In genomic region chr11:27847496-27847895, GRCh38 we compare ENCODE assay signal across 23 cellular contexts.
A peak's percentile ranks its signal among the peaks of the same experiment; 100 is the strongest.
DNase-seq lines count a peak whose midpoint lies in the region; ATAC-seq and TF ChIP-seq lines count a peak whose summit lies in the region.
"Had no signal": no experiment of that assay in that cellular context is flagged by ENCODE, and none has a peak within 500 bp of the region (broad histone marks: within the 10 kb centered on the region; RNA-seq: fewer than 3 reads in every experiment).

No MANE protein-coding gene starts in this region.

- DNase-seq in right cardiac atrium (peak in 1 of 3 donors; percentile 48), heart left ventricle (no peak), body of pancreas (no peak), medulla oblongata (ENCODE audit: extremely low spot score) (peak; percentile 48)
- DNase-seq in central memory CD4-positive, alpha-beta T cell, result no peak
- DNase-seq: 8988T, DMS53, GF-D8, HCEC 1CT, KBM-7, MM.1S, NCI-H1048, NCI-H1417 treated with DMSO at 0.1 percent for 48 hours, NCI-H187 treated with DMSO at 0.1 percent for 48 hours, NCI-H2107, NCI-H510A treated with DMSO at 0.1 percent for 48 hours, NCI-H748 treated with DMSO at 0.1 percent for 48 hours, PC-9 had no signal

- TF ChIP-seq POLR2A in heart left ventricle (IDR thresholded peaks at IDR 0.05), result no peak
- TF ChIP-seq POLR2A in body of pancreas (IDR thresholded peaks at IDR 0.05), result no peak
- TF ChIP-seq POLR2A in gastroesophageal sphincter (IDR thresholded peaks at IDR 0.05), result no peak

- H3K27me3 ChIP-seq in right cardiac atrium (ENCODE audit: control insufficient read depth, insufficient read depth), result no peaks in the 10 kb centered on the region
- no peaks in the 10 kb centered on the region for H3K27me3 ChIP-seq in heart left ventricle
- H3K27me3 ChIP-seq in body of pancreas, result no peaks in the 10 kb centered on the region
- no peaks in the 10 kb centered on the region for H3K27me3 ChIP-seq in gastroesophageal sphincter

- TF ChIP-seq CTCF in heart left ventricle (IDR thresholded peaks at IDR 0.05) (no peak), body of pancreas (IDR thresholded peaks at IDR 0.05) (no peak), gastroesophageal sphincter (IDR thresholded peaks at IDR 0.05) (no peak)

- peak in 1 of 2 donors; percentile 79 for ATAC-seq in right cardiac atrium
- ATAC-seq in heart left ventricle, result no peak
- no peak for ATAC-seq in body of pancreas
- ATAC-seq in gastroesophageal sphincter, result no peak
- no peak for ATAC-seq in GM18511 (IDR thresholded peaks at IDR 0.05; ENCODE audit: unreplicated experiment)
- ATAC-seq: GM23338, HepG2 had no signal

- TF ChIP-seq EP300 in gastroesophageal sphincter (IDR thresholded peaks at IDR 0.05), result no peak

- H3K9me3 ChIP-seq in right cardiac atrium (ENCODE audit: control insufficient read depth, low read length) (peaks cover 2% of the 10 kb centered on the region), heart left ventricle (peaks cover 0 to 5% (median 0%) of the 10 kb centered on the region in 12 donors), body of pancreas (no peaks in the 10 kb centered on the region), gastroesophageal sphincter (peaks cover 0 to 4% (median 0%) of the 10 kb centered on the region in 3 donors)

- H3K4me3 ChIP-seq in right cardiac atrium (ENCODE audit: low read length) (no peak overlapping the region), heart left ventricle (no peak overlapping the region), body of pancreas (no peak overlapping the region), gastroesophageal sphincter (no peak overlapping the region)
- H3K4me3 ChIP-seq: GM23338, PC-9 had no signal

- peak overlapping the region; percentile 62 for H3K27ac ChIP-seq in right cardiac atrium (ENCODE audit: low read length)
- H3K27ac ChIP-seq in heart left ventricle, result no peak overlapping the region
- peak overlapping the region in 3 of 4 donors; percentile 23 to 59 (median 42) for H3K27ac ChIP-seq in body of pancreas
- H3K27ac ChIP-seq in gastroesophageal sphincter, result no peak overlapping the region
- H3K27ac ChIP-seq: HL-60, PC-9 had no signal

- peaks cover 2% of the 10 kb centered on the region for H3K4me1 ChIP-seq in right cardiac atrium (ENCODE audit: control insufficient read depth, insufficient read depth, low read length)
- no peaks in the 10 kb centered on the region for H3K4me1 ChIP-seq in heart left ventricle
- H3K4me1 ChIP-seq in body of pancreas, result peaks cover 23% of the 10 kb centered on the region
- H3K4me1 ChIP-seq in gastroesophageal sphincter, result no peaks in the 10 kb centered on the region

- intact Hi-C loops in right cardiac atrium (cut with DNase I) (no loop called here), heart left ventricle (cut with DNase I) (no loop called here), body of pancreas (cut with DNase I) (no loop called here)

- no peaks in the 10 kb centered on the region for H3K36me3 ChIP-seq in heart left ventricle
- H3K36me3 ChIP-seq in body of pancreas (replicated peaks in 1 of 2; ENCODE audit: insufficient read depth in 1 of 2, low read depth in 2 of 2), result no peaks in the 10 kb centered on the region
- H3K36me3 ChIP-seq in gastroesophageal sphincter, result no peaks in the 10 kb centered on the region

Comparison
In these comparisons a context has a peak if more than half of its experiments do, and no peak if none do; other contexts are left out.
1. H3K27ac ChIP-seq: peak in right cardiac atrium (single experiment) and body of pancreas (3 of 4); none in heart left ventricle (0 of 12) and gastroesophageal sphincter (0 of 4).